8 cellular contexts compared by ENCODE assay signal in the genomic region with DNA sequence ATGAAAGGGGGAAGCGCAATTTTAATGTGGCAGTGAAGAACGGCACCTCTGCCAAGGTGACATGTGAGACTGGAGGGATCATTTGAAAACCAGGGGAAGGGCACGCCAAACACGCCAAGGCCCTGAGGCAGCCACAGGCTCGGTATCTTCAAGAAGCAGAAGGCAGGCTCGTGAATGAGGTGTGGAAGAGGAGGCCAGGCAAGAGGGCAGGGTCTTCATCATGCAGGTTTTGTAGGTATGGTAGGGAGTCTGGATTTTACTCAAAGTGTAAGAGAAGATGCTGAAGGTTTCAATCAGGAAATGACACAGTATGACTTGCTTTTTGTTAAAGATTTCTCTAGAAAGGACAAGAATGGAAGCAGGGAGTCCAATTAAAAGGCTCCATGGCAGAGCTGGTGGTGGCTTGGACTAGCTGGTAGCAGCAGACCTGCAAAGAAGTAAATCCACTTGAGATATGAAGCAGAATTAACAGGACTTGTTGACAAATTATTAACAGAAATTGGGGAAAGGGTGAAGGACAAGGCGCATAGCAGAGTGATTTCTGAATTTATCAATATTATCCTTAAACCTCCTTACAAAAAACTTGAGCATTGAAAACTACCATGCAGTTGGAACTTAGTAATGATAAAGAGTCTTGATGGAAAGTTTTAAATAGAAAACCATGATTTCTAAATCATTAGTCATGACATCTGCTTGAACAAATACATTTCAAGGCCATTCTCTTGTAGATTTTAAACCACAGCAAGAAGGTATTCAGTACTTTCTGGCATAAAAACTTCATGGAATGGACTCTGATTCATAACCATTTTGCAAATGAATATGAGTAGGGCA.
A peak's percentile ranks its signal among the peaks of the same experiment; 100 is the strongest.
DNase-seq lines count a peak whose midpoint lies in the region; TF ChIP-seq lines count a peak whose summit lies in the region.

No MANE protein-coding gene starts in this region.

- H3K23me2 ChIP-seq in H9 (ENCODE audit: insufficient read length, low read depth, low read length, poor library complexity, severe bottlenecking): no peaks in the 10 kb centered on the region

- H3T11ph ChIP-seq in H9 (ENCODE audit: low read length): no peak overlapping the region

- H3K9me3 ChIP-seq in DOHH2 (ENCODE audit: control insufficient read depth, insufficient read depth, low read length): no peaks in the 10 kb centered on the region
- H3K9me3 ChIP-seq in H9 (ENCODE audit: control insufficient read depth, low read depth, low read length): no peaks in the 10 kb centered on the region
- no peaks in the 10 kb centered on the region for H3K9me3 ChIP-seq in thyroid gland

- H2BK12ac ChIP-seq in H9 (ENCODE audit: insufficient read length, low read depth, low read length): no peak overlapping the region

- no peak overlapping the region for H3K4me3 ChIP-seq in DOHH2 (ENCODE audit: low read length)
- no peak overlapping the region for H3K4me3 ChIP-seq in thyroid gland (replicated peaks in 1 of 3)

- H3K9me2 ChIP-seq in DOHH2 (replicated peaks; ENCODE audit: control insufficient read depth, low read length): no peaks in the 10 kb centered on the region

- H4K8ac ChIP-seq in H9 (replicated peaks; ENCODE audit: insufficient read length, low read depth, low read length): no peak overlapping the region

- H3K4ac ChIP-seq in H9 (ENCODE audit: low read depth, low read length): no peak overlapping the region

- H3K23ac ChIP-seq in H9 (ENCODE audit: insufficient read length, low read depth, low read length): no peak overlapping the region

- H3K27me3 ChIP-seq in DOHH2 (ENCODE audit: control insufficient read depth, low read length) (no peaks in the 10 kb centered on the region), H9 (ENCODE audit: insufficient read depth, low read length) (no peaks in the 10 kb centered on the region), thyroid gland (no peaks in the 10 kb centered on the region)

- peaks cover 75% of the 10 kb centered on the region for H3K79me2 ChIP-seq in DOHH2 (ENCODE audit: control insufficient read depth, low read length)
- no peaks in the 10 kb centered on the region; the same call in 1 of the 2 replicates for H3K79me2 ChIP-seq in H9 (ENCODE audit: insufficient read depth, low read length)

- no peak overlapping the region for H3K14ac ChIP-seq in H9 (ENCODE audit: insufficient read depth, low read length)

- H3K56ac ChIP-seq in H9 (ENCODE audit: insufficient read length, low read depth, low read length): no peak overlapping the region

- no peak overlapping the region for H2BK20ac ChIP-seq in H9 (ENCODE audit: low read depth, low read length, poor library complexity, severe bottlenecking)

- no peak overlapping the region for H3K9ac ChIP-seq in H9 (ENCODE audit: extremely low read depth, insufficient read length, low read length)

- H3K79me1 ChIP-seq in H9 (ENCODE audit: insufficient read depth, low read depth, low read length, poor library complexity, severe bottlenecking): peaks cover 5% of the 10 kb centered on the region

- H4K5ac ChIP-seq in H9 (ENCODE audit: insufficient read length, low read depth, low read length): no peak overlapping the region

- no peaks in the 10 kb centered on the region; the same call in 1 of the 2 replicates for H3F3A ChIP-seq in DOHH2 (ENCODE audit: control insufficient read depth, insufficient read depth)

- TF ChIP-seq CTCF in DOHH2 (IDR thresholded peaks at IDR 0.05; ENCODE audit: low read depth, low read length, poor library complexity, severe bottlenecking): no peak
- no peak for TF ChIP-seq CTCF in H9 (conservative IDR thresholded peaks at IDR 0.05)
- no peak for TF ChIP-seq CTCF in thyroid gland (IDR thresholded peaks at IDR 0.05)

- H3K36me3 ChIP-seq in DOHH2 (ENCODE audit: control insufficient read depth, low read length): peaks cover 35% of the 10 kb centered on the region
- H3K36me3 ChIP-seq in thyroid gland: no peaks in the 10 kb centered on the region

- peaks cover 34 to 35% of the 10 kb centered on the region in 2 experiments for H3K4me1 Mint-ChIP-seq in H9
- peaks cover 40% of the 10 kb centered on the region for H3K4me1 Mint-ChIP-seq in T-helper 1 cell treated with Interleukin-12 subunit alpha and Interleukin-12 subunit beta and Interleukin-4 antibody, amounts not matched to agents 30 μg/mL and 1 μg/mL, for 36 hours (ENCODE audit: low read depth)

- H3K4me2 ChIP-seq in DOHH2 (ENCODE audit: low read length) (peak overlapping the region; percentile 29), H9 (ENCODE audit: insufficient read depth, insufficient read length, low read length) (no peak overlapping the region)

- H3K27ac Mint-ChIP-seq in H9: peak overlapping the region; percentile 82 to 97 (median 94)
- peak overlapping the region; percentile 90 for H3K27ac Mint-ChIP-seq in T-helper 1 cell treated with Interleukin-12 subunit alpha and Interleukin-12 subunit beta and Interleukin-4 antibody, amounts not matched to agents 30 μg/mL and 1 μg/mL, for 36 hours

- H4K91ac ChIP-seq in H9 (ENCODE audit: insufficient read length, low read depth, low read length): no peak overlapping the region

- WGBS in H9 (ENCODE audit: extremely low coverage, insufficient read length, low lambda C conversion rate): no CpG with 5 or more reads among the region's 7 CpGs
- 90 to 91% methylated on average over 7 of the region's 7 CpGs for WGBS in thyroid gland, 2 donors

- no peaks in the 10 kb centered on the region for H3K27me3 Mint-ChIP-seq in H9 (ENCODE audit: low read depth)
- no peaks in the 10 kb centered on the region for H3K27me3 Mint-ChIP-seq in T-helper 1 cell treated with Interleukin-12 subunit alpha and Interleukin-12 subunit beta and Interleukin-4 antibody, amounts not matched to agents 30 μg/mL and 1 μg/mL, for 36 hours (ENCODE audit: low read depth)

- H3K4me3 Mint-ChIP-seq in H9: peak overlapping the region in 1 of 2 experiments; percentile 4; a peak in 1 of 5 replicates
- peak overlapping the region; percentile 39 for H3K4me3 Mint-ChIP-seq in T-helper 1 cell treated with Interleukin-12 subunit alpha and Interleukin-12 subunit beta and Interleukin-4 antibody, amounts not matched to agents 30 μg/mL and 1 μg/mL, for 36 hours

- no peak overlapping the region for H2BK120ac ChIP-seq in H9 (ENCODE audit: low read depth, low read length, poor library complexity, severe bottlenecking)

- H3K27ac ChIP-seq in DOHH2 (ENCODE audit: low read depth, low read length) (no peak overlapping the region), H9 (ENCODE audit: insufficient read length, low read depth, low read length) (peak overlapping the region; percentile 52), thyroid gland (peak overlapping the region in 1 of 3 donors; percentile 42)

- H2BK15ac ChIP-seq in H9 (ENCODE audit: low read depth, low read length): no peak overlapping the region

- no peak overlapping the region for H2BK5ac ChIP-seq in H9 (ENCODE audit: insufficient read length, low read length)

- intact Hi-C loops in thyroid gland (cut with DNase I): no loop called here

- H2AK5ac ChIP-seq in H9 (ENCODE audit: insufficient read length, low read length): peak overlapping the region; percentile 76

- H3K18ac ChIP-seq in H9 (ENCODE audit: insufficient read length, low read depth, low read length): peak overlapping the region; percentile 37

- H3K4me1 ChIP-seq in DOHH2 (ENCODE audit: control insufficient read depth, low read length): peaks cover 38% of the 10 kb centered on the region
- H3K4me1 ChIP-seq in H9 (ENCODE audit: insufficient read depth, low read length): peaks cover 9% of the 10 kb centered on the region; the same call in 1 of the 2 replicates
- peaks cover 0 to 11% of the 10 kb centered on the region in 2 donors for H3K4me1 ChIP-seq in thyroid gland

- no peak overlapping the region for H2AFZ ChIP-seq in H9 (ENCODE audit: low read length)

- TF ChIP-seq POLR2A in erythroblast (IDR thresholded peaks at IDR 0.05; ENCODE audit: low read length): no peak
- no peak for TF ChIP-seq POLR2A in thyroid gland (IDR thresholded peaks at IDR 0.05)

- H3K36me3 Mint-ChIP-seq in H9 (ENCODE audit: insufficient read depth in 1 of 3, low read depth in 3 of 3): peaks cover 10 to 23% (median 22%) of the 10 kb centered on the region in 3 experiments; a peak in 6 of 7 replicates
- peaks cover 31% of the 10 kb centered on the region for H3K36me3 Mint-ChIP-seq in T-helper 1 cell treated with Interleukin-12 subunit alpha and Interleukin-12 subunit beta and Interleukin-4 antibody, amounts not matched to agents 30 μg/mL and 1 μg/mL, for 36 hours (ENCODE audit: low read depth)

- DNase-seq in H9: no peak
- peak; percentile 94 for DNase-seq in iris pigment epithelial cell (ENCODE audit: low read depth)
- no peak for DNase-seq in erythroblast (lab: John Stamatoyannopoulos, UW)
- DNase-seq in NCI-H345 treated with DMSO at 0.1 percent for 48 hours (lab: John Stamatoyannopoulos, UW; ENCODE audit: unreplicated experiment): no peak
- DNase-seq in thyroid gland: no peak
- DNase-seq in NCI-H526 (lab: John Stamatoyannopoulos, UW): no peak

- H3K9me3 Mint-ChIP-seq in H9: no peaks in the 10 kb centered on the region; a peak in 1 of 5 replicates
- H3K9me3 Mint-ChIP-seq in T-helper 1 cell treated with Interleukin-12 subunit alpha and Interleukin-12 subunit beta and Interleukin-4 antibody, amounts not matched to agents 30 μg/mL and 1 μg/mL, for 36 hours: peaks cover 5% of the 10 kb centered on the region

- no peaks in the 10 kb centered on the region for H4K20me1 ChIP-seq in DOHH2 (ENCODE audit: control insufficient read depth, insufficient read depth, low read depth, low read length)
- no peaks in the 10 kb centered on the region for H4K20me1 ChIP-seq in H9 (ENCODE audit: control insufficient read depth, insufficient read depth, insufficient read length)
